In genomic region chr12:102920271-102920670, GRCh38 we compare ENCODE assay signal across 1 cellular context.
TF ChIP-seq lines count a peak whose summit lies in the region.

No MANE protein-coding gene starts in this region.

TF ChIP-seq in HepG2, 621 proteins besides CTCF, POLR2A, EP300 and RAD21 (continued from another document and continues in another):
- peak in 1 of 2 experiments; percentile 51; a peak in 1 of 4 replicates for TF ChIP-seq ATF4 (CRISPR knock-in tag; IDR thresholded peaks at IDR 0.05)
- TF ChIP-seq PPARG (CRISPR knock-in tag; conservative IDR thresholded peaks at IDR 0.05): peak; percentile 93
- peak; percentile 88; the same call in 1 of the 2 replicates for TF ChIP-seq ZBTB25 (CRISPR knock-in tag; IDR thresholded peaks at IDR 0.05)
- TF ChIP-seq SMAD9 (CRISPR knock-in tag; IDR thresholded peaks at IDR 0.05): no peak
- no peak; the same call in 1 of the 2 replicates for TF ChIP-seq DRAP1 (CRISPR knock-in tag; IDR thresholded peaks at IDR 0.05)
- no peak for TF ChIP-seq ZSCAN20 (CRISPR knock-in tag; IDR thresholded peaks at IDR 0.05; ENCODE audit: borderline replicate concordance)
- no peak for TF ChIP-seq ZNF251 (CRISPR knock-in tag; IDR thresholded peaks at IDR 0.05)
- TF ChIP-seq HDAC6 (IDR thresholded peaks at IDR 0.05; ENCODE audit: low read depth, low read length): no peak
- TF ChIP-seq ZBTB20 (CRISPR knock-in tag; IDR thresholded peaks at IDR 0.05; ENCODE audit: borderline replicate concordance, low read depth): peak; percentile 82
- TF ChIP-seq ZNF205 (CRISPR knock-in tag; IDR thresholded peaks at IDR 0.05): peak; percentile 70; the same call in 1 of the 2 replicates
- peak; percentile 58; the same call in 1 of the 2 replicates for TF ChIP-seq AKAP8 (CRISPR knock-in tag; IDR thresholded peaks at IDR 0.05)
- no peak for TF ChIP-seq JDP2 (CRISPR knock-in tag; IDR thresholded peaks at IDR 0.05; ENCODE audit: borderline replicate concordance)
- no peak for TF ChIP-seq SIN3B (IDR thresholded peaks at IDR 0.05; ENCODE audit: low read length)
- TF ChIP-seq RBFOX2 (IDR thresholded peaks at IDR 0.05; ENCODE audit: low read depth, low read length): no peak
- TF ChIP-seq ZBTB33 (CRISPR knock-in tag; IDR thresholded peaks at IDR 0.05): 0 out of 2 replicates have a peak, but pooled peaks have one; percentile 14
- no peak for TF ChIP-seq FOXC1 (CRISPR knock-in tag; IDR thresholded peaks at IDR 0.05; ENCODE audit: borderline replicate concordance)
- no peak for TF ChIP-seq ZNF615 (CRISPR knock-in tag; IDR thresholded peaks at IDR 0.05; ENCODE audit: borderline replicate concordance)
- peak; percentile 98 for TF ChIP-seq FOXP4 (CRISPR knock-in tag; IDR thresholded peaks at IDR 0.05)
- TF ChIP-seq PITX1 (CRISPR knock-in tag; IDR thresholded peaks at IDR 0.05): peak; percentile 92
- 0 out of 2 replicates have a peak, but pooled peaks have one; percentile 58 for TF ChIP-seq SATB2 (CRISPR knock-in tag; IDR thresholded peaks at IDR 0.05)
- TF ChIP-seq TFAP4 (IDR thresholded peaks at IDR 0.05; ENCODE audit: borderline replicate concordance, low read depth): peak; percentile 44; the same call in 1 of the 2 replicates
- TF ChIP-seq AHDC1 (CRISPR knock-in tag; IDR thresholded peaks at IDR 0.05; ENCODE audit: borderline replicate concordance): peak; percentile 91
- TF ChIP-seq DMAP1 (CRISPR knock-in tag; IDR thresholded peaks at IDR 0.05): peak; percentile 46; the same call in 1 of the 2 replicates
- no peak for TF ChIP-seq ZBTB44 (CRISPR knock-in tag; IDR thresholded peaks at IDR 0.05)
- no peak for TF ChIP-seq HES4 (CRISPR knock-in tag; IDR thresholded peaks at IDR 0.05; ENCODE audit: borderline replicate concordance)
- TF ChIP-seq SALL2 (CRISPR knock-in tag; IDR thresholded peaks at IDR 0.05): no peak
- TF ChIP-seq CENPBD1 (CRISPR knock-in tag; IDR thresholded peaks at IDR 0.05; ENCODE audit: borderline replicate concordance, low read depth): no peak
- TF ChIP-seq FOXO4 (CRISPR knock-in tag; conservative IDR thresholded peaks at IDR 0.05): no peak
- TF ChIP-seq NR2F1 (CRISPR knock-in tag; IDR thresholded peaks at IDR 0.05): peak; percentile 87 to 93
- TF ChIP-seq NFE2L2 (IDR thresholded peaks at IDR 0.05; ENCODE audit: low read length): no peak
- peak; percentile 70; the same call in 1 of the 2 replicates for TF ChIP-seq BRCA1 (CRISPR knock-in tag; IDR thresholded peaks at IDR 0.05)
- no peak for TF ChIP-seq PAF1 (CRISPR knock-in tag; IDR thresholded peaks at IDR 0.05)
- TF ChIP-seq ZNF124 (CRISPR knock-in tag; IDR thresholded peaks at IDR 0.05): peak; percentile 82; the same call in 1 of the 2 replicates
- TF ChIP-seq ZNF282 (IDR thresholded peaks at IDR 0.05; ENCODE audit: partially characterized antibody): no peak
- TF ChIP-seq DZIP1 (CRISPR knock-in tag; IDR thresholded peaks at IDR 0.05): no peak
- TF ChIP-seq HMG20B (CRISPR knock-in tag; conservative IDR thresholded peaks at IDR 0.05): peak; percentile 87
- TF ChIP-seq ZSCAN21 (CRISPR knock-in tag; IDR thresholded peaks at IDR 0.05; ENCODE audit: borderline replicate concordance): 0 out of 2 replicates have a peak, but pooled peaks have one; percentile 62
- no peak for TF ChIP-seq ETS1 (CRISPR knock-in tag; IDR thresholded peaks at IDR 0.05)
- TF ChIP-seq ZNF782 (CRISPR knock-in tag; IDR thresholded peaks at IDR 0.05; ENCODE audit: borderline replicate concordance): no peak
